ENCODE assay signal across 18 cellular contexts in genomic region chr10:17174626-17175025, GRCh38. TPM values are rescaled to one million over a fixed set of nuclear protein-coding genes. Genes with fewer than 3 reads are reported as not detected.
DNase-seq lines count a peak whose midpoint lies in the region; ATAC-seq and TF ChIP-seq lines count a peak whose summit lies in the region.
"Had no signal": no experiment of that assay in that cellular context is flagged by ENCODE, and none has a peak within 500 bp of the region (broad histone marks: within the 10 kb centered on the region; RNA-seq: fewer than 3 reads in every experiment).

No MANE protein-coding gene starts in this region.

- peaks cover 15 to 54% of the 10 kb centered on the region in 2 donors for H3K4me1 ChIP-seq in thoracic aorta (ENCODE audit: control insufficient read depth in 1 of 2, low read depth in 2 of 2)
- H3K4me1 ChIP-seq: BE2C, HAP-1 had no signal

- no peak overlapping the region for H3K27ac ChIP-seq in thoracic aorta
- H3K27ac ChIP-seq: SK-N-MC had no signal

- peaks cover 7% of the 10 kb centered on the region for H3K4me1 Mint-ChIP-seq in T-helper 17 cell

- peak overlapping the region; percentile 66 for H3K4me3 ChIP-seq in thoracic aorta
- H3K4me3 ChIP-seq: HAP-1, SK-N-MC had no signal

- TF ChIP-seq CTCF in thoracic aorta (IDR thresholded peaks at IDR 0.05), result no peak

- H3K36me3 Mint-ChIP-seq in T-helper 17 cell (ENCODE audit: low read depth), result peaks cover 2% of the 10 kb centered on the region

- no peaks in the 10 kb centered on the region for H3K27me3 ChIP-seq in thoracic aorta (replicated peaks; ENCODE audit: insufficient read depth)
- H3K27me3 ChIP-seq: BE2C had no signal

- peak overlapping the region; percentile 69 for H3K27ac Mint-ChIP-seq in T-helper 17 cell

- DNase-seq in EL, result peak; percentile 18
- DNase-seq in T-helper 17 cell, result no peak
- peak; percentile 59 for DNase-seq in iris pigment epithelial cell (ENCODE audit: low read depth)
- no peak for DNase-seq in thoracic aorta (ENCODE audit: low spot score)
- no peak for DNase-seq in NOMO-1 treated with DMSO at 0.1 percent for 48 hours (lab: John Stamatoyannopoulos, UW; ENCODE audit: unreplicated experiment)
- DNase-seq in activated effector memory CD4-positive, alpha-beta T cell treated with anti-CD3 and anti-CD28 coated beads, Interleukin-2, amount 50 U/mL, for 16 hours, result no peak
- DNase-seq: BE2C; CD8-positive, alpha-beta T cell; KG1; NCI-H1092; NCI-H1694; NCI-H345; NCI-H526 treated with DMSO at 0.1 percent for 48 hours; PC-3 had no signal

- ATAC-seq in T-helper 17 cell, result no peak
- ATAC-seq in thoracic aorta (ENCODE audit: insufficient number of reproducible peaks, low FRiP score, low read depth), result no peak
- no peak for ATAC-seq in GM21528 (IDR thresholded peaks at IDR 0.05; ENCODE audit: low FRiP score, unreplicated experiment)
- ATAC-seq: CD8-positive, alpha-beta T cell; PC-3; Right ventricle myocardium inferior had no signal

- no peaks in the 10 kb centered on the region for H3K36me3 ChIP-seq in thoracic aorta
- H3K36me3 ChIP-seq: BE2C, HAP-1 had no signal

- H3K4me3 Mint-ChIP-seq in T-helper 17 cell, result no peak overlapping the region

- H3K27me3 Mint-ChIP-seq in T-helper 17 cell, result no peaks in the 10 kb centered on the region

- no peaks in the 10 kb centered on the region for H3K9me3 ChIP-seq in T-helper 17 cell (ENCODE audit: control insufficient read depth, low read length, poor library complexity, severe bottlenecking)
- no peaks in the 10 kb centered on the region for H3K9me3 ChIP-seq in thoracic aorta
- H3K9me3 ChIP-seq: BE2C, HAP-1 had no signal

RNA-seq across cellular contexts. Expression of gene TRDMT1, which starts 26.8 kb away (rescaled TPM):
- total RNA-seq in T-helper 17 cell (10 to 100 TPM; 10.6 to 15.6 TPM), thoracic aorta (10 to 100 TPM; 12.3 to 21.0 TPM)

RNA-seq across cellular contexts. Expression of gene CUBN, which starts 45.0 kb away (rescaled TPM):
- total RNA-seq in T-helper 17 cell, result 1 to 10 TPM; 3.1 to 5.3 TPM
- 1 to 10 TPM; 4.1 to 4.6 TPM for total RNA-seq in thoracic aorta

RNA-seq across cellular contexts. Expression of gene VIM, which starts 53.4 kb away (rescaled TPM):
- total RNA-seq in T-helper 17 cell (1,000 to 10,000 TPM; 1,558 to 2,042 TPM), thoracic aorta (1,000 to 10,000 TPM; 5,884 to 8,033 TPM)

Comparison
In these comparisons a context has a peak if more than half of its experiments do, and no peak if none do; other contexts are left out.
1. DNase-seq: peak in EL (single experiment) and iris pigment epithelial cell (single experiment); none in T-helper 17 cell (0 of 3), thoracic aorta (single experiment), NOMO-1 treated with DMSO at 0.1 percent for 48 hours (single experiment) and activated effector memory CD4-positive, alpha-beta T cell treated with anti-CD3 and anti-CD28 coated beads, Interleukin-2, amount 50 U/mL, for 16 hours (single experiment).